ENCODE assay signal across 1 cellular context in genomic region chr1:204549313-204549712, GRCh38.
TF ChIP-seq lines count a peak whose summit lies in the region.

No MANE protein-coding gene starts in this region.

TF ChIP-seq in GM12878, 131 proteins besides CTCF, POLR2A, EP300 and RAD21:
- no peak for TF ChIP-seq SIN3A (IDR thresholded peaks at IDR 0.05; ENCODE audit: low read depth, low read length)
- TF ChIP-seq NR2F1 (conservative IDR thresholded peaks at IDR 0.05): no peak
